8 cellular contexts compared by ENCODE assay signal in the genomic region with DNA sequence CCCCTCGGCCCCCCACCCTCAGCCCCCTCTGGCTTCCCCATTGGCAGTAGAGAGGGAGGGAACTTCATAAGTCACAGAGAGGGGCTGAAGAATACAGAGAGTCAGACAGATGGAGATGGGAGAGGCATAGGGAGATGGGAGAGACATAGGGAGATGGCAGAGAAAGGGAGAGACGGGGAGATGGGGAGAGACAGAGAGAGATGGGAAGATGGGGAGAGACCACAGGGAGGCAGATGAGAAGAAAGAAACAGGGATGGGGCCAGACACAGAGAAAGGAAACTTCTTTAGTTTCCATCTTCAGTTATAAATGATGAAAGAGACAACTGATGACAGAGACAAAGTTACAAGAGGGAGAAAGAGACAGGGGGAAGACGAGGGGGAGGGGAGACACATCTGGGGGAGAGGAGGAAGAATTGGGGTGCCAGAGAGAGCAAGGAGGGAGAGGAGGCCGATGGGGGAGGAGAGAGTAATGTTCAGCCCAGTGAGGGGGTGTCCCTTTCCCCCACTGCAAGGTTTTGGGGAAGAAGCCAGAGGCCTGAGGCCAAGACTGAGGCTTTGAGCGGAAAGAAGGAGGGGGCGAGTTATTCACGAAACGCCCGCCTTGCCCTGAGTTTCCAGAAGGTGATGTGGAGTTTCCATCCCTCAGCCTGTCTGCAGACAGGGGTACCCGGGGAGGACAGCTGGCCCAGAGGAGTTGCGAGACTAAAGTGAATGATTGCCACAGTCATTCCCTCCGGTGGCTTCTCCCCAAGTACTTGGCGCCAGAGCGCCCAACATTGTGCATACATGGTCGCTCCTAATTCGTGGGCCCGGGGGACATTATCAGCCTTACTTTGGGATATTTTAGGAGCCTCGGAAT.
DNase-seq lines count a peak whose midpoint lies in the region; ATAC-seq, FAIRE-seq and TF ChIP-seq lines count a peak whose summit lies in the region.

No MANE protein-coding gene starts in this region.

- no peak overlapping the region for H3K4me2 ChIP-seq in KMS-11

- no peaks in the 10 kb centered on the region for H3K27me3 Mint-ChIP-seq in memory B cell

- H4K20me1 ChIP-seq in KMS-11 (ENCODE audit: insufficient read depth), result no peaks in the 10 kb centered on the region

- H2AFZ ChIP-seq in KMS-11 (ENCODE audit: low read depth), result no peak overlapping the region

- peak overlapping the region; percentile 89; the same call in 1 of the 2 replicates for H3K9ac ChIP-seq in KMS-11

- peak overlapping the region; percentile 99 for H3K27ac Mint-ChIP-seq in memory B cell

- no peak overlapping the region for H3K27ac ChIP-seq in KMS-11

- H3K36me3 ChIP-seq in KMS-11 (ENCODE audit: insufficient read depth), result peaks cover 16% of the 10 kb centered on the region; the same call in 1 of the 2 replicates

- H3K27me3 ChIP-seq in KMS-11 (ENCODE audit: insufficient read depth, low read depth), result no peaks in the 10 kb centered on the region

- DNase-seq in activated T-cell treated with anti-CD3 and anti-CD28 coated beads, Interleukin-2, amount 50 U/mL, for 48 hours, result peak; percentile 88
- DNase-seq in memory B cell (ENCODE audit: low spot score in 2 of 2), result no peak
- peak; percentile 73 to 89 for DNase-seq in stimulated activated CD8-positive, alpha-beta memory T cell treated with anti-CD3 and anti-CD28 coated beads, Interleukin-7, amount 100 ng/mL, for 48 hours (ENCODE audit: extremely low read depth in 1 of 2, low read depth in 1 of 2)
- no peak for DNase-seq in H54 (ENCODE audit: insufficient read length, low spot score)
- no peak for DNase-seq in RKO (ENCODE audit: low spot score)
- no peak for DNase-seq in NCI-H1436 (lab: John Stamatoyannopoulos, UW)

- no peak for FAIRE-seq in H54 (lab: Jason Lieb, UNC)

- H3K4me3 ChIP-seq in KMS-11 (IDR thresholded peaks at IDR 0.05; ENCODE audit: insufficient read depth, low read depth, low read length), result no peak overlapping the region

- H3K79me2 ChIP-seq in KMS-11 (ENCODE audit: insufficient read depth, low read depth), result peaks cover 39% of the 10 kb centered on the region

- H3K4me1 ChIP-seq in KMS-11 (ENCODE audit: low read depth, poor library complexity, severe bottlenecking), result peaks cover 39% of the 10 kb centered on the region

- no peaks in the 10 kb centered on the region for H3K9me3 Mint-ChIP-seq in memory B cell

- peaks cover 9% of the 10 kb centered on the region for H3K36me3 Mint-ChIP-seq in memory B cell

- H3K4me3 Mint-ChIP-seq in memory B cell, result peak overlapping the region; percentile 95

- peak; percentile 7 for ATAC-seq in GM21515 (IDR thresholded peaks at IDR 0.05; ENCODE audit: unreplicated experiment)
- ATAC-seq in memory B cell (ENCODE audit: low read depth), result no peak

- TF ChIP-seq CTCF in KMS-11 (conservative IDR thresholded peaks at IDR 0.05; ENCODE audit: low read depth, low read length), result no peak

- H3K4me1 Mint-ChIP-seq in memory B cell, result peaks cover 38% of the 10 kb centered on the region

- no peak for TF ChIP-seq POLR2A in H54 (IDR thresholded peaks at IDR 0.05; ENCODE audit: low read depth, low read length)

Comparison
In these comparisons a context has a peak if more than half of its experiments do, and no peak if none do; other contexts are left out.
1. DNase-seq: peak in activated T-cell treated with anti-CD3 and anti-CD28 coated beads, Interleukin-2, amount 50 U/mL, for 48 hours (2 of 2) and stimulated activated CD8-positive, alpha-beta memory T cell treated with anti-CD3 and anti-CD28 coated beads, Interleukin-7, amount 100 ng/mL, for 48 hours (2 of 2); none in memory B cell (0 of 2), H54 (single experiment), RKO (single experiment) and NCI-H1436 (single experiment).